8 cellular contexts compared by ENCODE assay signal in genomic region chr17:50056217-50056960, GRCh38. TPM values are rescaled to one million over a fixed set of nuclear protein-coding genes. Genes with fewer than 3 reads are reported as not detected.
DNase-seq lines count a peak whose midpoint lies in the region; ATAC-seq and TF ChIP-seq lines count a peak whose summit lies in the region.

No MANE protein-coding gene starts in this region.

- H3K4me1 Mint-ChIP-seq in activated naive CD8-positive, alpha-beta T cell (ENCODE audit: low read depth) = peaks cover 18% of the 10 kb centered on the region

- H3K27ac Mint-ChIP-seq in activated naive CD8-positive, alpha-beta T cell = no peak overlapping the region

- DNase-seq in NCI-H2029 (lab: John Stamatoyannopoulos, UW) (peak; percentile 46), NCI-H2029 treated with DMSO at 0.1 percent for 48 hours (lab: John Stamatoyannopoulos, UW) (no peak), SJSA1 (ENCODE audit: low read depth in 1 of 2, low spot score in 2 of 2) (peak; percentile 75 to 82), right cardiac atrium (peak; percentile 50 to 83 (median 82)), sciatic nerve (ENCODE audit: low spot score) (peak; percentile 78), MV-4-11 (lab: John Stamatoyannopoulos, UW) (no peak)

- H3K9me3 Mint-ChIP-seq in activated naive CD8-positive, alpha-beta T cell (ENCODE audit: low read depth) = no peaks in the 10 kb centered on the region

- H3K4me3 Mint-ChIP-seq in activated naive CD8-positive, alpha-beta T cell = peak overlapping the region; percentile 86

- peaks cover 97% of the 10 kb centered on the region for H3K4me1 ChIP-seq in SJSA1 (replicated peaks)
- peaks cover 29% of the 10 kb centered on the region for H3K4me1 ChIP-seq in right cardiac atrium (ENCODE audit: control insufficient read depth, insufficient read depth, low read length)

- no peaks in the 10 kb centered on the region for H3K36me3 Mint-ChIP-seq in activated naive CD8-positive, alpha-beta T cell

- under 1% methylated on average over 64 of the region's 64 CpGs for WGBS in right cardiac atrium

- intact Hi-C loops in right cardiac atrium (cut with DNase I) = no loop called here
- intact Hi-C loops in sciatic nerve (cut with DNase I) = no loop called here

- H3K9me3 ChIP-seq in SJSA1 (replicated peaks) = no peaks in the 10 kb centered on the region
- H3K9me3 ChIP-seq in right cardiac atrium (ENCODE audit: control insufficient read depth, low read length) = no peaks in the 10 kb centered on the region

- ATAC-seq in right cardiac atrium (peak; percentile 28 to 41), sciatic nerve (peak; percentile 25)

- H3K27ac ChIP-seq in SJSA1 (peak overlapping the region; percentile 59), right cardiac atrium (ENCODE audit: low read length) (peak overlapping the region; percentile 74)

- H3K27me3 ChIP-seq in SJSA1 (replicated peaks) (no peaks in the 10 kb centered on the region), right cardiac atrium (ENCODE audit: control insufficient read depth, insufficient read depth) (no peaks in the 10 kb centered on the region)

- H3K36me3 ChIP-seq in SJSA1 = peaks cover 45% of the 10 kb centered on the region

- H3K4me3 ChIP-seq in SJSA1 = peak overlapping the region; percentile 84
- H3K4me3 ChIP-seq in right cardiac atrium (ENCODE audit: low read length) = peak overlapping the region; percentile 78

- TF ChIP-seq EP300 in Ishikawa (IDR thresholded peaks at IDR 0.05; ENCODE audit: borderline replicate concordance) = no peak

- H3K27me3 Mint-ChIP-seq in activated naive CD8-positive, alpha-beta T cell = no peaks in the 10 kb centered on the region

- TF ChIP-seq RAD21 in Ishikawa (IDR thresholded peaks at IDR 0.05; ENCODE audit: low read depth) = peak; percentile 62

TF ChIP-seq in Ishikawa, 13 proteins besides CTCF, POLR2A, EP300 and RAD21:
- no peak for TF ChIP-seq CEBPB (IDR thresholded peaks at IDR 0.05)
- no peak for TF ChIP-seq USF1 (IDR thresholded peaks at IDR 0.05)
- no peak; the same call in 1 of the 2 replicates for TF ChIP-seq YY1 (IDR thresholded peaks at IDR 0.05; ENCODE audit: low read depth)
- no peak; the same call in 1 of the 2 replicates for TF ChIP-seq TAF1 (IDR thresholded peaks at IDR 0.05; ENCODE audit: low read depth)

RNA-seq across cellular contexts. Expression of gene ITGA3, which starts 0.5 kb away (rescaled TPM):
- 142 and 195 TPM in 2 replicates for total RNA-seq in SJSA1 (2014; rRNA removed; shearing (Covaris generic))
- total RNA-seq in right cardiac atrium (10 to 100 TPM; 22.9 to 32.9 (median 28.4) TPM), sciatic nerve (70.1 TPM)
- 21.5 TPM for polyA plus RNA-seq in right cardiac atrium

RNA-seq across cellular contexts. Expression of gene PDK2, which starts 38.8 kb away (rescaled TPM):
- total RNA-seq in SJSA1 (2014; rRNA removed; shearing (Covaris generic)) = 22.2 and 25.3 TPM in 2 replicates
- 100 to 1,000 TPM; 167 to 219 (median 182) TPM for total RNA-seq in right cardiac atrium
- 149 TPM for polyA plus RNA-seq in right cardiac atrium
- total RNA-seq in sciatic nerve = 48.6 TPM

Comparison
In these comparisons a context has a peak if more than half of its experiments do, and no peak if none do; other contexts are left out.
1. DNase-seq: peak in NCI-H2029 (single experiment), SJSA1 (2 of 2), right cardiac atrium (3 of 3) and sciatic nerve (single experiment); none in NCI-H2029 treated with DMSO at 0.1 percent for 48 hours (single experiment) and MV-4-11 (single experiment).